In genomic region chr3:196867507-196868296, GRCh38 we compare ENCODE assay signal across 1 cellular context.
TF ChIP-seq lines count a peak whose summit lies in the region.

TSS of gene SENP5 (plus strand) at chr3:196867920. CDS start at chr3:196885182, 17,262 bp downstream.

TF ChIP-seq in HepG2, 621 proteins besides CTCF, POLR2A, EP300 and RAD21 (continued from another document and continues in another):
- TF ChIP-seq TBP (CRISPR knock-in tag; IDR thresholded peaks at IDR 0.05) (no peak), ZNF441 (CRISPR knock-in tag; IDR thresholded peaks at IDR 0.05; ENCODE audit: borderline replicate concordance) (peak; percentile 50; the same call in 1 of the 2 replicates), RELA (CRISPR knock-in tag; IDR thresholded peaks at IDR 0.05) (no peak; the same call in 1 of the 2 replicates), KLF6 (CRISPR knock-in tag; IDR thresholded peaks at IDR 0.05) (peak; percentile 33; the same call in 1 of the 2 replicates), HBP1 (CRISPR knock-in tag; IDR thresholded peaks at IDR 0.05; ENCODE audit: low read depth) (0 out of 2 replicates have a peak, but pooled peaks have one; percentile 33), ZNF350 (CRISPR knock-in tag; IDR thresholded peaks at IDR 0.05; ENCODE audit: borderline replicate concordance, low read depth) (0 out of 2 replicates have a peak, but pooled peaks have one; percentile 38), MTA1 (CRISPR knock-in tag; IDR thresholded peaks at IDR 0.05; ENCODE audit: borderline replicate concordance) (peak; percentile 63; the same call in 1 of the 2 replicates), KAT8 (CRISPR knock-in tag; IDR thresholded peaks at IDR 0.05) (peak; percentile 84; the same call in 1 of the 2 replicates), MIER3 (CRISPR knock-in tag; IDR thresholded peaks at IDR 0.05; ENCODE audit: borderline replicate concordance) (no peak), HNF1B (CRISPR knock-in tag; IDR thresholded peaks at IDR 0.05) (peak; percentile 79), ZMAT3 (CRISPR knock-in tag; conservative IDR thresholded peaks at IDR 0.05) (peak; percentile 73; the same call in 1 of the 2 replicates), TIGD3 (CRISPR knock-in tag; IDR thresholded peaks at IDR 0.05; ENCODE audit: borderline replicate concordance) (no peak), ZNF432 (CRISPR knock-in tag; IDR thresholded peaks at IDR 0.05; ENCODE audit: borderline replicate concordance) (no peak), ZNF83 (CRISPR knock-in tag; IDR thresholded peaks at IDR 0.05; ENCODE audit: borderline replicate concordance) (peak; percentile 25; the same call in 1 of the 2 replicates), AHDC1 (CRISPR knock-in tag; IDR thresholded peaks at IDR 0.05; ENCODE audit: borderline replicate concordance) (0 out of 2 replicates have a peak, but pooled peaks have one; percentile 33), LCORL (IDR thresholded peaks at IDR 0.05) (no peak), LCORL (CRISPR knock-in tag; IDR thresholded peaks at IDR 0.05) (peak; percentile 59; the same call in 1 of the 2 replicates), ZNF740 (CRISPR knock-in tag; IDR thresholded peaks at IDR 0.05) (no peak), SMYD3 (CRISPR knock-in tag; IDR thresholded peaks at IDR 0.05) (0 out of 2 replicates have a peak, but pooled peaks have one; percentile 52), MAX (IDR thresholded peaks at IDR 0.05) (peak; percentile 56), ZNF136 (CRISPR knock-in tag; IDR thresholded peaks at IDR 0.05; ENCODE audit: low read depth) (0 out of 2 replicates have a peak, but pooled peaks have one; percentile 52), CCDC6 (CRISPR knock-in tag; IDR thresholded peaks at IDR 0.05) (peak; percentile 74), RFX3 (CRISPR knock-in tag; IDR thresholded peaks at IDR 0.05) (no peak), ARHGAP35 (CRISPR knock-in tag; IDR thresholded peaks at IDR 0.05; ENCODE audit: borderline replicate concordance) (0 out of 2 replicates have a peak, but pooled peaks have one; percentile 91), ZNF234 (CRISPR knock-in tag; conservative IDR thresholded peaks at IDR 0.05) (peak; percentile 68), ONECUT2 (CRISPR knock-in tag; IDR thresholded peaks at IDR 0.05) (0 out of 2 replicates have a peak, but pooled peaks have one; percentile 65), ATF2 (CRISPR knock-in tag; IDR thresholded peaks at IDR 0.05) (0 out of 2 replicates have a peak, but pooled peaks have one; percentile 19), ZNF282 (IDR thresholded peaks at IDR 0.05; ENCODE audit: partially characterized antibody) (no peak), SMAD9 (CRISPR knock-in tag; IDR thresholded peaks at IDR 0.05) (peak; percentile 83; the same call in 1 of the 2 replicates), RBM39 (IDR thresholded peaks at IDR 0.05; ENCODE audit: low read depth, low read length, poor library complexity, severe bottlenecking) (peak; percentile 57), SALL1 (CRISPR knock-in tag; IDR thresholded peaks at IDR 0.05) (peak; percentile 64; the same call in 1 of the 2 replicates), TCF7L2 (IDR thresholded peaks at IDR 0.05; ENCODE audit: low read depth, low read length) (no peak), HNF1A (IDR thresholded peaks at IDR 0.05; ENCODE audit: low read depth) (no peak), HNF1A (CRISPR knock-in tag; IDR thresholded peaks at IDR 0.05; ENCODE audit: borderline replicate concordance) (peak; percentile 33), ZNF281 (CRISPR knock-in tag; IDR thresholded peaks at IDR 0.05; ENCODE audit: borderline replicate concordance) (0 out of 2 replicates have a peak, but pooled peaks have one; percentile 19), ZNF572 (CRISPR knock-in tag; IDR thresholded peaks at IDR 0.05) (peak; percentile 54; the same call in 1 of the 2 replicates), FOXK1 (CRISPR knock-in tag; IDR thresholded peaks at IDR 0.05; ENCODE audit: borderline replicate concordance, low read depth) (no peak; the same call in 1 of the 2 replicates), MXD3 (CRISPR knock-in tag; IDR thresholded peaks at IDR 0.05) (0 out of 2 replicates have a peak, but pooled peaks have one; percentile 48), ZSCAN20 (CRISPR knock-in tag; IDR thresholded peaks at IDR 0.05; ENCODE audit: borderline replicate concordance) (no peak; the same call in 1 of the 2 replicates), FOXA1 (IDR thresholded peaks at IDR 0.05) (no peak), FOXA1 (CRISPR knock-in tag; IDR thresholded peaks at IDR 0.05) (no peak)
